ENCODE assay signal across 8 cellular contexts in genomic region chr1:89358287-89358893, GRCh38. TPM values are rescaled to one million over a fixed set of nuclear protein-coding genes. Genes with fewer than 3 reads are reported as not detected.
A peak's percentile ranks its signal among the peaks of the same experiment; 100 is the strongest.
DNase-seq lines count a peak whose midpoint lies in the region; ATAC-seq, FAIRE-seq and TF ChIP-seq lines count a peak whose summit lies in the region.

No MANE protein-coding gene starts in this region.

- WGBS in lower leg skin, 2 donors: 22% methylated on average over 8 of the region's 8 CpGs

- peak; percentile 39 for ATAC-seq in GM18858 (IDR thresholded peaks at IDR 0.05; ENCODE audit: unreplicated experiment)
- ATAC-seq in HG03378 (IDR thresholded peaks at IDR 0.05; ENCODE audit: unreplicated experiment): peak; percentile 49

- peak; percentile 90 for DNase-seq in NCI-H69 (lab: John Stamatoyannopoulos, UW)
- peak; percentile 83 for DNase-seq in activated CD4-positive, alpha-beta T cell treated with anti-CD3 and anti-CD28 coated beads, Interleukin-2, amount 50 U/mL, for 1 hour
- DNase-seq in dermis blood vessel endothelial cell: peak; percentile 83
- peak; percentile 71 to 93 for DNase-seq in lower leg skin (ENCODE audit: low spot score in 2 of 2)
- DNase-seq in stimulated activated CD8-positive, alpha-beta memory T cell treated with anti-CD3 and anti-CD28 coated beads, Interleukin-12 subunit alpha, Interleukin-12 subunit beta, amount 100 ng/mL, for 1 hour (ENCODE audit: low read depth): peak; percentile 74

- peak; percentile 86 for FAIRE-seq in A204.1 (lab: Jason Lieb, UNC)

- peak in 1 of 3 donors; percentile 30 for TF ChIP-seq CTCF in lower leg skin (IDR thresholded peaks at IDR 0.05)

- no peak for TF ChIP-seq POLR2A in lower leg skin (IDR thresholded peaks at IDR 0.05)

- intact Hi-C loops in lower leg skin (cut with DNase I; ENCODE audit: low total_unique reads): loop anchor here (10.0 kb wide), 1 partner anchor 354 kb away; no protein-coding TSS in a partner anchor

- H3K4me3 ChIP-seq in lower leg skin (ENCODE audit: low read depth, poor library complexity, severe bottlenecking): no peak overlapping the region

RNA-seq across cellular contexts. Expression of gene GBP6, which starts 5.5 kb away (rescaled TPM):
- under 0.01 TPM in 1 of 2 replicates, not detected in the other for total RNA-seq in dermis blood vessel endothelial cell
- total RNA-seq in lower leg skin: 1 to 10 TPM in 1 of 4 donors, under 1 TPM in 3; 0.55 to 1.5 (median 0.74) TPM
